21 cellular contexts compared by ENCODE assay signal in the genomic region with DNA sequence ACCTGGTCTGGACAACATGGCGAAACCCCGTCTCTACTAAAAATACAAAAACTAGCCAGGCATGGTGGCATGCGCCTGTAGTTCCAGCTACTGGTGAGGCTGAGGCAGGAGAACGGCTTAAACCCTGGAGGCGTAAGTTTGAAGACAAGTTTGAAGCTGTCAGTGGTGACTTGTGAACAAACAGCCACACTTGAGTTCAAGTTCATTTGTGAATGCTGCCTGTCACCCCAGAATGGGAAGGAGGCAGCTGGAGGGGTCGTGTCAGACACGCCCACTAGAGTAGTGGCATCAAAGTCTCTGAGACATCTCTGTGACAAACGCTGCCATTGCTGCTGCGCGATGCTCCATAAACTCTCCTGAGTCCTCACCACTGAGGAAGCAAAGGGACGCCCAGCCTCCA.
"Had no signal": no experiment of that assay in that cellular context is flagged by ENCODE, and none has a peak within 500 bp of the region (broad histone marks: within the 10 kb centered on the region; RNA-seq: fewer than 3 reads in every experiment).

No MANE protein-coding gene starts in this region.

- H3K4me3 ChIP-seq: MG63, SJSA1, SK-N-MC had no signal

- H3K27me3 ChIP-seq: MG63, SJSA1 had no signal

- H3K4me1 ChIP-seq: SJSA1 had no signal

- H3K9me3 ChIP-seq: MG63, SJSA1 had no signal

- DNase-seq: Karpas-422, KG1, MG63, NCI-H1092, NCI-H1105 treated with DMSO at 0.1 percent for 48 hours, NCI-H1417 treated with DMSO at 0.1 percent for 48 hours, NCI-H146, NCI-H1694 treated with DMSO at 0.1 percent for 48 hours, NCI-H1930, NCI-H2081, NCI-H2171, NCI-H226, NCI-H446, NCI-H510A, NCI-H524 treated with DMSO at 0.1 percent for 48 hours, NCI-H69, NCI-H774, RPMI8226, SIG-M5 had no signal

- H3K27ac ChIP-seq: SJSA1, SK-N-MC had no signal
